ENCODE assay signal across 1 cellular context in genomic region chr3:47565861-47566550, GRCh38.
TF ChIP-seq lines count a peak whose summit lies in the region.

No MANE protein-coding gene starts in this region.

TF ChIP-seq in HepG2, 621 proteins besides CTCF, POLR2A, EP300 and RAD21:
- TF ChIP-seq TRIM22 (IDR thresholded peaks at IDR 0.05): no peak
- TF ChIP-seq CHD4 (IDR thresholded peaks at IDR 0.05; ENCODE audit: borderline replicate concordance, low read length): no peak
- no peak for TF ChIP-seq ZNF761 (CRISPR knock-in tag; conservative IDR thresholded peaks at IDR 0.05)
- TF ChIP-seq FOXP4 (CRISPR knock-in tag; IDR thresholded peaks at IDR 0.05): no peak
- TF ChIP-seq ZNF672 (CRISPR knock-in tag; IDR thresholded peaks at IDR 0.05): no peak
- no peak for TF ChIP-seq KLF11 (CRISPR knock-in tag; IDR thresholded peaks at IDR 0.05)
- no peak for TF ChIP-seq MXI1 (IDR thresholded peaks at IDR 0.05; ENCODE audit: borderline replicate concordance, low read depth, low read length)
- no peak for TF ChIP-seq NFE2L2 (IDR thresholded peaks at IDR 0.05; ENCODE audit: low read length)
- TF ChIP-seq SP1 (IDR thresholded peaks at IDR 0.05): no peak
- TF ChIP-seq SP1 (CRISPR knock-in tag; IDR thresholded peaks at IDR 0.05): no peak
- no peak for TF ChIP-seq ZNF563 (CRISPR knock-in tag; IDR thresholded peaks at IDR 0.05)
- no peak for TF ChIP-seq SIN3B (IDR thresholded peaks at IDR 0.05; ENCODE audit: low read length)
- TF ChIP-seq CREBL2 (CRISPR knock-in tag; IDR thresholded peaks at IDR 0.05; ENCODE audit: borderline replicate concordance): no peak
- TF ChIP-seq ZNF143 (CRISPR knock-in tag; IDR thresholded peaks at IDR 0.05): no peak
- no peak for TF ChIP-seq ZNF766 (CRISPR knock-in tag; IDR thresholded peaks at IDR 0.05; ENCODE audit: borderline replicate concordance)
- no peak for TF ChIP-seq ZNF543 (CRISPR knock-in tag; IDR thresholded peaks at IDR 0.05)
- TF ChIP-seq ZNF577 (CRISPR knock-in tag; IDR thresholded peaks at IDR 0.05; ENCODE audit: borderline replicate concordance, low read depth): no peak
- TF ChIP-seq ZNF207 (IDR thresholded peaks at IDR 0.05; ENCODE audit: borderline replicate concordance): no peak
- no peak for TF ChIP-seq ZNF512 (CRISPR knock-in tag; IDR thresholded peaks at IDR 0.05)
- no peak for TF ChIP-seq XBP1 (CRISPR knock-in tag; IDR thresholded peaks at IDR 0.05)
